12 cellular contexts compared by ENCODE assay signal in genomic region chr2:47078541-47079482, GRCh38.
DNase-seq lines count a peak whose midpoint lies in the region; ATAC-seq and TF ChIP-seq lines count a peak whose summit lies in the region.
"Had no signal": no experiment of that assay in that cellular context is flagged by ENCODE, and none has a peak within 500 bp of the region (broad histone marks: within the 10 kb centered on the region; RNA-seq: fewer than 3 reads in every experiment).

No MANE protein-coding gene starts in this region.

- H3K4me1 ChIP-seq in HEK293 (ENCODE audit: control insufficient read depth, insufficient read depth, low read length): no peaks in the 10 kb centered on the region; the same call in 1 of the 2 replicates

- no peak overlapping the region for H3K27ac ChIP-seq in HEK293 (ENCODE audit: extremely low read depth, low read depth, low read length)
- H3K27ac ChIP-seq: SJCRH30 had no signal

- DNase-seq in iPS-NIHi7 (ENCODE audit: extremely low spot score) (peak; percentile 73), retina (no peak), COLO668 (lab: John Stamatoyannopoulos, UW; ENCODE audit: unreplicated experiment) (no peak), T-helper 2 cell (no peak)
- DNase-seq in stimulated activated naive B cell treated with anti-CD40 and anti-IgM and Interleukin-4, amounts not matched to agents 10 μg/mL and 1 μg/mL and 100 μg/mL, for 72 hours: no peak
- no peak for DNase-seq in effector CD8-positive, alpha-beta T cell (lab: John Stamatoyannopoulos, UW)
- DNase-seq: activated CD4-positive, alpha-beta T cell treated with anti-CD3 and anti-CD28 coated beads, Interleukin-2, amount 50 U/mL, for 4 hours; KBM-7; SJCRH30; stimulated activated CD4-positive, alpha-beta T cell treated with anti-CD3 and anti-CD28 coated beads, Interleukin-2, amount 100 ng/mL, for 24 hours had no signal

- no peak overlapping the region for H3K4me3 Mint-ChIP-seq in stimulated activated naive B cell treated with anti-CD40 and anti-IgM and Interleukin-4, amounts not matched to agents 10 μg/mL and 1 μg/mL and 100 μg/mL, for 72 hours

- H3K9me3 Mint-ChIP-seq in stimulated activated naive B cell treated with anti-CD40 and anti-IgM and Interleukin-4, amounts not matched to agents 10 μg/mL and 1 μg/mL and 100 μg/mL, for 72 hours: no peaks in the 10 kb centered on the region

- CTCF ChIA-PET in HEK293 (lab: Yijun Ruan, JAX): interaction anchor here (0.6 to 1.4 kb wide), 2 partner anchors 9 to 233 kb away, joined by 4 to 6 read pairs; no protein-coding TSS in a partner anchor

- no peaks in the 10 kb centered on the region for H3K27me3 Mint-ChIP-seq in stimulated activated naive B cell treated with anti-CD40 and anti-IgM and Interleukin-4, amounts not matched to agents 10 μg/mL and 1 μg/mL and 100 μg/mL, for 72 hours

- H3K36me3 Mint-ChIP-seq in stimulated activated naive B cell treated with anti-CD40 and anti-IgM and Interleukin-4, amounts not matched to agents 10 μg/mL and 1 μg/mL and 100 μg/mL, for 72 hours: peaks cover 17 to 39% of the 10 kb centered on the region in 2 donors

- peak overlapping the region; percentile 73 for H3K27ac Mint-ChIP-seq in stimulated activated naive B cell treated with anti-CD40 and anti-IgM and Interleukin-4, amounts not matched to agents 10 μg/mL and 1 μg/mL and 100 μg/mL, for 72 hours

- no peaks in the 10 kb centered on the region for H3K36me3 ChIP-seq in HEK293 (ENCODE audit: control insufficient read depth in 2 of 2, insufficient read depth in 1 of 2, low read length in 2 of 2)
- H3K36me3 ChIP-seq: SJCRH30 had no signal

- TF ChIP-seq CTCF in HEK293 (tag by site-specific recombination; IDR thresholded peaks at IDR 0.05): no peak

- no peak overlapping the region for H3K4me3 ChIP-seq in HEK293 (ENCODE audit: low read depth, low read length)
- H3K4me3 ChIP-seq: SJCRH30 had no signal

- peaks cover 33 to 62% of the 10 kb centered on the region in 2 donors for H3K4me1 Mint-ChIP-seq in stimulated activated naive B cell treated with anti-CD40 and anti-IgM and Interleukin-4, amounts not matched to agents 10 μg/mL and 1 μg/mL and 100 μg/mL, for 72 hours

- no peaks in the 10 kb centered on the region for H3K9me3 ChIP-seq in HEK293 (ENCODE audit: control insufficient read depth, insufficient read depth, low read depth, low read length)
- H3K9me3 ChIP-seq: SJCRH30 had no signal

- POLR2A ChIA-PET in HEK293 (lab: Yijun Ruan, JAX): interaction anchor here (0.6 to 1.3 kb wide), 2 partner anchors 11 to 243 kb away, joined by 3 to 5 read pairs; no protein-coding TSS in a partner anchor

- no peak for ATAC-seq in SK-N-SH treated with all-trans-retinoic acid at 6 μM for 48 hours
- no peak for ATAC-seq in stimulated activated naive B cell treated with anti-CD40 and anti-IgM and Interleukin-4, amounts not matched to agents 10 μg/mL and 1 μg/mL and 100 μg/mL, for 72 hours (replicated peaks)

TF ChIP-seq in HEK293, 187 proteins besides CTCF, POLR2A, EP300 and RAD21:
- TF ChIP-seq ZNF23 (tag by site-specific recombination; IDR thresholded peaks at IDR 0.05; ENCODE audit: borderline replicate concordance): no peak
- TF ChIP-seq KLF1 (tag by site-specific recombination; IDR thresholded peaks at IDR 0.05): 0 out of 2 replicates have a peak, but pooled peaks have one; percentile 41

TF ChIP-seq in SK-N-SH treated with all-trans-retinoic acid at 6 μM for 48 hours, 23 proteins besides CTCF, POLR2A, EP300 and RAD21:
- TF ChIP-seq ZNF70 (CRISPR knock-in tag; IDR thresholded peaks at IDR 0.05): peak; percentile 98
- TF ChIP-seq CSDC2 (CRISPR knock-in tag; IDR thresholded peaks at IDR 0.05): no peak
